ENCODE assay signal across 8 cellular contexts in genomic region chr1:155184835-155185782, GRCh38. TPM values are rescaled to one million over a fixed set of nuclear protein-coding genes. Genes with fewer than 3 reads are reported as not detected.
DNase-seq lines count a peak whose midpoint lies in the region; ATAC-seq and TF ChIP-seq lines count a peak whose summit lies in the region.

No MANE protein-coding gene starts in this region.

- peak; percentile 68 for ATAC-seq in GM21717 (IDR thresholded peaks at IDR 0.05; ENCODE audit: unreplicated experiment)

- no peak for TF ChIP-seq CTCF in GM13976 (IDR thresholded peaks at IDR 0.05; ENCODE audit: borderline replicate concordance, control extremely low read depth, extremely low read depth, insufficient read depth, missing control alignments)

- intact Hi-C loops in cardiac septum (cut with DNase I): no loop called here

- in situ Hi-C loops in GM13976 (cut with MboI; ENCODE audit: low sequenced_read_pairs, unreplicated experiment): no loop called here

- peak; percentile 86 for DNase-seq in GM13976 (ENCODE audit: low spot score)
- peak; percentile 91 for DNase-seq in NOMO-1 treated with DMSO at 0.1 percent for 48 hours (lab: John Stamatoyannopoulos, UW; ENCODE audit: unreplicated experiment)
- peak; percentile 75 for DNase-seq in cardiac septum (ENCODE audit: low spot score)
- DNase-seq in DMS 273 (lab: John Stamatoyannopoulos, UW; ENCODE audit: unreplicated experiment): no peak
- no peak for DNase-seq in RKO (ENCODE audit: low spot score)
- DNase-seq in NCI-H146 (lab: John Stamatoyannopoulos, UW): no peak
- DNase-seq in activated CD4-positive, alpha-beta T cell treated with anti-CD3 and anti-CD28 coated beads, Interleukin-2, amount 50 U/mL, for 48 hours: no peak

RNA-seq across cellular contexts. Expression of gene TRIM46, which starts 11.5 kb away (rescaled TPM):
- total RNA-seq in cardiac septum: not detected

RNA-seq across cellular contexts. Expression of gene KRTCAP2, which starts 12.0 kb away (rescaled TPM):
- total RNA-seq in cardiac septum: 112 TPM

RNA-seq across cellular contexts. Expression of gene THBS3, which starts 22.6 kb away (rescaled TPM):
- total RNA-seq in cardiac septum: 11.7 TPM

RNA-seq across cellular contexts. Expression of gene MTX1, which starts 23.4 kb away (rescaled TPM):
- 16.4 TPM for total RNA-seq in cardiac septum

RNA-seq across cellular contexts. Expression of gene DPM3, which starts 44.8 kb away (rescaled TPM):
- 56.3 TPM for total RNA-seq in cardiac septum

Comparison
In these comparisons a context has a peak if more than half of its experiments do, and no peak if none do; other contexts are left out.
1. DNase-seq: peak in GM13976 (single experiment), NOMO-1 treated with DMSO at 0.1 percent for 48 hours (single experiment) and cardiac septum (single experiment); none in DMS 273 (single experiment), RKO (single experiment), NCI-H146 (single experiment) and activated CD4-positive, alpha-beta T cell treated with anti-CD3 and anti-CD28 coated beads, Interleukin-2, amount 50 U/mL, for 48 hours (0 of 2).